Comparison of ENCODE assay signal across 8 cellular contexts in the genomic region with DNA sequence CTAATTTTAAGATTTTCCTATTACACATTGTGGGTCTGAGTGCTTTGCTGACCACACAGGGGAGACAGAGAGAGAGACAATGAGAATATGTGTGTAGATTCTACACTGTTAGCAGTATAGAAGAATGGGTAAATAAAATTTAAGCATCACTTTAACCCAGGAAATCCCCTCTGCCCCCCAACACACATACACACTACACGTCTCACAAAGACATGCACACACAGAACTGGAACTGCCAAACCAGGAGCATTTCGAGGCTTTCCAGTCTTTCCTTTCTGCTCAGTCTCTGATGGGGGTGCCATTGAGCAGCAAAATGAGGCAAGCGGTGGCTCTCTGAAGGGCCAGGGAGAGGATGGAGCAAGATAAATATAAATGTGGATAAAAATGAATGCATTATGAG. TPM values are rescaled to one million over a fixed set of nuclear protein-coding genes. Genes with fewer than 3 reads are reported as not detected.
DNase-seq lines count a peak whose midpoint lies in the region; ATAC-seq and TF ChIP-seq lines count a peak whose summit lies in the region.

No MANE protein-coding gene starts in this region.

- no peak for DNase-seq in DND-41
- peak; percentile 44 for DNase-seq in M059J (ENCODE audit: low read depth)
- peak; percentile 45 for DNase-seq in astrocyte of the hippocampus (ENCODE audit: low read depth, low spot score)
- peak; percentile 62 for DNase-seq in medulla oblongata (ENCODE audit: extremely low spot score)
- no peak for DNase-seq in activated T-cell treated with anti-CD3 and anti-CD28 coated beads for 4 hours
- DNase-seq in NCI-H2029 treated with DMSO at 0.1 percent for 48 hours (lab: John Stamatoyannopoulos, UW): no peak

- no peak overlapping the region for H3K9ac ChIP-seq in DND-41 (ENCODE audit: low read depth, low read length)

- no peaks in the 10 kb centered on the region for H3K79me2 ChIP-seq in DND-41 (ENCODE audit: insufficient read depth, low read length)

- peak; percentile 45 for TF ChIP-seq CTCF in DND-41 (IDR thresholded peaks at IDR 0.05; ENCODE audit: borderline replicate concordance, extremely low read depth, low read length, poor library complexity, severe bottlenecking)

- H3K9me3 ChIP-seq in DND-41 (ENCODE audit: insufficient read depth, low read length, severe bottlenecking): no peaks in the 10 kb centered on the region

- H3K4me2 ChIP-seq in DND-41 (ENCODE audit: insufficient read depth, low read length): no peak overlapping the region

- H3K27me3 ChIP-seq in DND-41 (ENCODE audit: insufficient read depth, low read length, poor library complexity): no peaks in the 10 kb centered on the region

- H3K4me3 ChIP-seq in DND-41 (ENCODE audit: low read depth in 1 of 2, low read length in 2 of 2): no peak overlapping the region

- ATAC-seq in DND-41 (ENCODE audit: insufficient read depth, low read depth): no peak
- ATAC-seq in HG02759 (IDR thresholded peaks at IDR 0.05; ENCODE audit: unreplicated experiment): no peak
- no peak for ATAC-seq in HG03025 (IDR thresholded peaks at IDR 0.05; ENCODE audit: low FRiP score, unreplicated experiment)

- peaks cover 27% of the 10 kb centered on the region for H3K4me1 ChIP-seq in DND-41 (ENCODE audit: insufficient read depth, low read length)

- H4K20me1 ChIP-seq in DND-41 (ENCODE audit: insufficient read depth, low read length): no peaks in the 10 kb centered on the region

- no peak overlapping the region for H3K27ac ChIP-seq in DND-41 (ENCODE audit: low read length)

- H2AFZ ChIP-seq in DND-41 (ENCODE audit: low read depth, low read length): no peak overlapping the region

- H3K36me3 ChIP-seq in DND-41 (ENCODE audit: insufficient read depth, low read length): no peaks in the 10 kb centered on the region

RNA-seq across cellular contexts. Expression of a gene that starts 2.5 kb away (rescaled TPM):
- total RNA-seq in M059J (2014; rRNA removed; shearing (Covaris generic)): 0.25 TPM in 1 of 2 replicates, not detected in the other

RNA-seq across cellular contexts. Expression of a gene that starts 16.9 kb away (rescaled TPM):
- total RNA-seq in M059J (2014; rRNA removed; shearing (Covaris generic)): 21.0 and 29.3 TPM in 2 replicates

Comparison
In these comparisons a context has a peak if more than half of its experiments do, and no peak if none do; other contexts are left out.
1. DNase-seq: peak in M059J (single experiment), astrocyte of the hippocampus (single experiment) and medulla oblongata (single experiment); none in DND-41 (single experiment), activated T-cell treated with anti-CD3 and anti-CD28 coated beads for 4 hours (single experiment) and NCI-H2029 treated with DMSO at 0.1 percent for 48 hours (single experiment).